In the genomic region with DNA sequence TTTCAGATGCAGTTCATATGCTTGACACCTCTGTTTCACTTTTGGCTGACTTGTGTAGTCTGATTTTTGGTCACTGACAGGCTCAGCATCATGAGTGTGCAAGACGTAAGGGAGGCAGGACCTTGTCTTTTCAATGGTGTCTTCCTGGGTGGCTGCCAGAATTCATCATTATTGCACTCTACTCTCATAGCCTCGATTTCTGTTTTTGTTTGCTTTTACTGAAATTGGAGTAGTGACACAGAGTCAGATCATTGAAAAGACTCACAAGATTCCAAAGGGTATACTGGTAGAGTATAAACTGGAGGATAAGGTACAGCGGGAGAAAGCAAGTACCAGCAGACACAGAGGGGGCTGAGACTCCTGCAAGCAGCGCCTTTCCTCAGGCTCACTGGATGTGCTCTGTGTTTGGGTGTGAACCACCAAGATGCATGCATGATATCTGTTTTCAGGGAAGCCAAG, we compare ENCODE assay signal across 8 cellular contexts.
DNase-seq lines count a peak whose midpoint lies in the region; ATAC-seq and TF ChIP-seq lines count a peak whose summit lies in the region.

No MANE protein-coding gene starts in this region.

- H3K27me3 ChIP-seq in DOHH2 (ENCODE audit: control insufficient read depth, low read length) (no peaks in the 10 kb centered on the region), esophagus squamous epithelium (no peaks in the 10 kb centered on the region), foreskin keratinocyte (no peaks in the 10 kb centered on the region)

- H3K27ac Mint-ChIP-seq in endothelial cell (ENCODE audit: unreplicated experiment), result peak overlapping the region; percentile 22

- H3K9me3 Mint-ChIP-seq in endothelial cell (ENCODE audit: unreplicated experiment), result no peaks in the 10 kb centered on the region

- peaks cover 1% of the 10 kb centered on the region for H3K27me3 Mint-ChIP-seq in endothelial cell (ENCODE audit: unreplicated experiment)

- peaks cover 57% of the 10 kb centered on the region for H3K79me2 ChIP-seq in DOHH2 (ENCODE audit: control insufficient read depth, low read length)

- DNase-seq in endothelial cell (ENCODE audit: low spot score) (no peak), foreskin melanocyte (no peak), esophagus squamous epithelium (lab: John Stamatoyannopoulos, UW) (no peak), LoVo (ENCODE audit: low spot score) (no peak), foreskin keratinocyte (no peak)

- peaks cover 39% of the 10 kb centered on the region for H3K4me1 Mint-ChIP-seq in endothelial cell (ENCODE audit: unreplicated experiment)

- H3K27ac ChIP-seq in DOHH2 (ENCODE audit: low read depth, low read length) (peak overlapping the region; percentile 97), esophagus squamous epithelium (no peak overlapping the region), foreskin keratinocyte (no peak overlapping the region)

- no peak for TF ChIP-seq POLR2A in esophagus squamous epithelium (IDR thresholded peaks at IDR 0.05)

- H3K9me2 ChIP-seq in DOHH2 (replicated peaks; ENCODE audit: control insufficient read depth, low read length), result no peaks in the 10 kb centered on the region

- H3K9me3 ChIP-seq in DOHH2 (ENCODE audit: control insufficient read depth, insufficient read depth, low read length) (no peaks in the 10 kb centered on the region), esophagus squamous epithelium (no peaks in the 10 kb centered on the region)

- 71 to 75% methylated on average over 4 of the region's 4 CpGs for WGBS in esophagus squamous epithelium, 2 donors

- intact Hi-C loops in esophagus squamous epithelium (cut with DNase I), result no loop called here

- H3K4me3 ChIP-seq in DOHH2 (ENCODE audit: low read length), result peak overlapping the region; percentile 63
- H3K4me3 ChIP-seq in esophagus squamous epithelium, result no peak overlapping the region

- no peak for TF ChIP-seq CTCF in DOHH2 (IDR thresholded peaks at IDR 0.05; ENCODE audit: low read depth, low read length, poor library complexity, severe bottlenecking)
- TF ChIP-seq CTCF in endothelial cell (IDR thresholded peaks at IDR 0.05; ENCODE audit: unreplicated experiment), result no peak
- TF ChIP-seq CTCF in esophagus squamous epithelium (IDR thresholded peaks at IDR 0.05), result no peak
- TF ChIP-seq CTCF in foreskin keratinocyte (conservative IDR thresholded peaks at IDR 0.05), result no peak

- ATAC-seq in GM19467 (IDR thresholded peaks at IDR 0.05; ENCODE audit: unreplicated experiment) (peak; percentile 57), HG03442 (IDR thresholded peaks at IDR 0.05; ENCODE audit: unreplicated experiment) (peak; percentile 60), foreskin keratinocyte (no peak)

- H3K4me2 ChIP-seq in DOHH2 (ENCODE audit: low read length), result peak overlapping the region; percentile 77

- H3K4me3 Mint-ChIP-seq in endothelial cell (ENCODE audit: unreplicated experiment), result no peak overlapping the region

- H3F3A ChIP-seq in DOHH2 (ENCODE audit: control insufficient read depth, insufficient read depth), result peaks cover 40% of the 10 kb centered on the region

- H3K36me3 Mint-ChIP-seq in endothelial cell (ENCODE audit: low read depth, unreplicated experiment), result peaks cover 7% of the 10 kb centered on the region

- peaks cover 48% of the 10 kb centered on the region for H3K36me3 ChIP-seq in DOHH2 (ENCODE audit: control insufficient read depth, low read length)
- no peaks in the 10 kb centered on the region for H3K36me3 ChIP-seq in esophagus squamous epithelium

- no peaks in the 10 kb centered on the region for H4K20me1 ChIP-seq in DOHH2 (ENCODE audit: control insufficient read depth, insufficient read depth, low read depth, low read length)

- peaks cover 83% of the 10 kb centered on the region for H3K4me1 ChIP-seq in DOHH2 (ENCODE audit: control insufficient read depth, low read length)
- H3K4me1 ChIP-seq in esophagus squamous epithelium, result peaks cover 0 to 12% (median 0%) of the 10 kb centered on the region in 3 donors
- H3K4me1 ChIP-seq in foreskin keratinocyte, result no peaks in the 10 kb centered on the region
